ENCODE assay signal across 21 cellular contexts in genomic region chr7:15140431-15140830, GRCh38.
DNase-seq lines count a peak whose midpoint lies in the region; ATAC-seq, FAIRE-seq and TF ChIP-seq lines count a peak whose summit lies in the region.
"Had no signal": no experiment of that assay in that cellular context is flagged by ENCODE, and none has a peak within 500 bp of the region (broad histone marks: within the 10 kb centered on the region; RNA-seq: fewer than 3 reads in every experiment).

No MANE protein-coding gene starts in this region.

- H2AFZ ChIP-seq in SK-N-SH (ENCODE audit: low read depth) (no peak overlapping the region), PC-9 (no peak overlapping the region)

- DNase-seq in SK-N-SH (no peak), frontal cortex (ENCODE audit: low spot score in 2 of 2) (no peak), PC-9 (no peak)
- no peak for DNase-seq in activated T-helper 2 cell treated with anti-CD3 and anti-CD28 coated beads, Interferon-gamma antibody, Interleukin-2, Interleukin-4, amounts not matched to agents 10 μg/mL and 5 μg/mL and 100 μg/mL, durations not matched to agents 14 hours and 24 hours and 36 hours (ENCODE audit: low spot score)
- DNase-seq: ACHN; AML-193; Caco-2; Calu3; CD4-positive, alpha-beta T cell; CD8-positive, alpha-beta T cell; DMS79 treated with DMSO at 0.1 percent for 48 hours; GDM1 had no signal

- H4K20me1 ChIP-seq in SK-N-SH (ENCODE audit: insufficient read depth) = no peaks in the 10 kb centered on the region
- no peaks in the 10 kb centered on the region for H4K20me1 ChIP-seq in PC-9 (ENCODE audit: insufficient read depth)
- H4K20me1 ChIP-seq: BLaER1 treated with 17β-estradiol and CSF1 and Interleukin-3, amounts not matched to agents 10 nM and 100 nM had no signal

- peak; percentile 23 for FAIRE-seq in frontal cortex (lab: Jason Lieb, UNC)
- FAIRE-seq: D721Med, GM12878, GM12892, GM18507 had no signal

- TF ChIP-seq CTCF in SK-N-SH (IDR thresholded peaks at IDR 0.05) = no peak
- no peak for TF ChIP-seq CTCF in PC-9 (conservative IDR thresholded peaks at IDR 0.05)

- H3K9me3 ChIP-seq in SK-N-SH = peaks cover 15% of the 10 kb centered on the region
- no peaks in the 10 kb centered on the region for H3K9me3 ChIP-seq in PC-9 (ENCODE audit: insufficient read depth, low read depth)
- H3K9me3 ChIP-seq: BLaER1 treated with 17β-estradiol and CSF1 and Interleukin-3, amounts not matched to agents 10 nM and 100 nM; Caco-2 had no signal

- H3K4me3 ChIP-seq in SK-N-SH (ENCODE audit: low read depth in 2 of 2, low read length in 1 of 2) (no peak overlapping the region), PC-9 (no peak overlapping the region)
- H3K4me3 ChIP-seq: BLaER1 treated with 17β-estradiol and CSF1 and Interleukin-3, amounts not matched to agents 10 nM and 100 nM; GM12878 had no signal

- peaks cover 18% of the 10 kb centered on the region for H3K9me3 Mint-ChIP-seq in activated T-helper 2 cell treated with anti-CD3 and anti-CD28 coated beads, Interferon-gamma antibody, Interleukin-2, Interleukin-4, amounts not matched to agents 10 μg/mL and 5 μg/mL and 100 μg/mL, durations not matched to agents 14 hours and 24 hours and 36 hours

- H3K4me1 Mint-ChIP-seq in activated T-helper 2 cell treated with anti-CD3 and anti-CD28 coated beads, Interferon-gamma antibody, Interleukin-2, Interleukin-4, amounts not matched to agents 10 μg/mL and 5 μg/mL and 100 μg/mL, durations not matched to agents 14 hours and 24 hours and 36 hours (ENCODE audit: low read depth) = no peaks in the 10 kb centered on the region
- H3K4me1 Mint-ChIP-seq: B cell had no signal

- H3K27me3 ChIP-seq in SK-N-SH (ENCODE audit: insufficient read depth) (no peaks in the 10 kb centered on the region), PC-9 (ENCODE audit: insufficient read depth, low read depth) (no peaks in the 10 kb centered on the region)
- H3K27me3 ChIP-seq: BLaER1 treated with 17β-estradiol and CSF1 and Interleukin-3, amounts not matched to agents 10 nM and 100 nM had no signal

- H3K27ac Mint-ChIP-seq in activated T-helper 2 cell treated with anti-CD3 and anti-CD28 coated beads, Interferon-gamma antibody, Interleukin-2, Interleukin-4, amounts not matched to agents 10 μg/mL and 5 μg/mL and 100 μg/mL, durations not matched to agents 14 hours and 24 hours and 36 hours = no peak overlapping the region
- H3K27ac Mint-ChIP-seq: B cell; CD4-positive, alpha-beta T cell; CD8-positive, alpha-beta T cell had no signal

- H3K79me2 ChIP-seq in SK-N-SH (ENCODE audit: insufficient read depth) (no peaks in the 10 kb centered on the region), PC-9 (ENCODE audit: low read depth) (no peaks in the 10 kb centered on the region)

- intact Hi-C loops in activated T-helper 2 cell treated with anti-CD3 and anti-CD28 coated beads, Interferon-gamma antibody, Interleukin-2, Interleukin-4, amounts not matched to agents 10 μg/mL and 5 μg/mL and 100 μg/mL, durations not matched to agents 14 hours and 24 hours and 36 hours (cut with micrococcal nuclease) = no loop called here
- intact Hi-C loops in PC-9 (cut with micrococcal nuclease; ENCODE audit: unreplicated experiment) = no loop called here

- TF ChIP-seq RAD21 in SK-N-SH (IDR thresholded peaks at IDR 0.05; ENCODE audit: low read length) = no peak

- no TSS peak for BruUV-seq in PC-9 (replicated peaks; lab: Mats Ljungman, UMichigan)

- POLR2A ChIA-PET in SK-N-SH (lab: Yijun Ruan, JAX) (no interaction called here), PC-9 (lab: Charles Lee; ENCODE audit: unreplicated experiment) (no interaction called here)

- no peak overlapping the region for H3K27ac ChIP-seq in SK-N-SH (ENCODE audit: low read depth in 2 of 2, low read length in 1 of 2)
- H3K27ac ChIP-seq in PC-9 = no peak overlapping the region
- H3K27ac ChIP-seq: 22Rv1; BLaER1 treated with 17β-estradiol and CSF1 and Interleukin-3, amounts not matched to agents 10 nM and 100 nM; C4-2B had no signal

- ATAC-seq in SK-N-SH treated with all-trans-retinoic acid at 6 μM for 48 hours = no peak
- ATAC-seq: CD8-positive, alpha-beta T cell; GM12878 had no signal

- H3K9ac ChIP-seq in SK-N-SH = no peak overlapping the region
- H3K9ac ChIP-seq: BLaER1 treated with 17β-estradiol and CSF1 and Interleukin-3, amounts not matched to agents 10 nM and 100 nM had no signal

- no peak overlapping the region for H3K4me3 Mint-ChIP-seq in activated T-helper 2 cell treated with anti-CD3 and anti-CD28 coated beads, Interferon-gamma antibody, Interleukin-2, Interleukin-4, amounts not matched to agents 10 μg/mL and 5 μg/mL and 100 μg/mL, durations not matched to agents 14 hours and 24 hours and 36 hours (ENCODE audit: low read depth)
- H3K4me3 Mint-ChIP-seq: B cell; CD4-positive, alpha-beta T cell; CD8-positive, alpha-beta T cell had no signal

- no peak overlapping the region for H3K4me2 ChIP-seq in SK-N-SH
- no peak overlapping the region for H3K4me2 ChIP-seq in PC-9
- H3K4me2 ChIP-seq: BLaER1 treated with 17β-estradiol and CSF1 and Interleukin-3, amounts not matched to agents 10 nM and 100 nM had no signal

- no peak for TF ChIP-seq EP300 in SK-N-SH (IDR thresholded peaks at IDR 0.05; ENCODE audit: borderline replicate concordance in 1 of 2, low read depth in 1 of 2, low read length in 1 of 2)

- H3K27me3 Mint-ChIP-seq in activated T-helper 2 cell treated with anti-CD3 and anti-CD28 coated beads, Interferon-gamma antibody, Interleukin-2, Interleukin-4, amounts not matched to agents 10 μg/mL and 5 μg/mL and 100 μg/mL, durations not matched to agents 14 hours and 24 hours and 36 hours (ENCODE audit: low read depth) = no peaks in the 10 kb centered on the region
- H3K27me3 Mint-ChIP-seq: B cell; CD4-positive, alpha-beta T cell had no signal

- H3K4me1 ChIP-seq in SK-N-SH (ENCODE audit: control insufficient read depth in 1 of 2, insufficient read depth in 2 of 2, low read depth in 1 of 2, low read length in 1 of 2) = no peaks in the 10 kb centered on the region; a peak in 1 of 4 replicates
- no peaks in the 10 kb centered on the region for H3K4me1 ChIP-seq in PC-9 (replicated peaks; ENCODE audit: insufficient read depth)
- H3K4me1 ChIP-seq: BLaER1 treated with 17β-estradiol and CSF1 and Interleukin-3, amounts not matched to agents 10 nM and 100 nM; Caco-2 had no signal

- CTCF ChIA-PET in SK-N-SH (lab: Yijun Ruan, JAX) = interaction anchor here (1.0 kb wide), 1 partner anchor 8 kb away, joined by 3 read pairs; no protein-coding TSS in a partner anchor
- CTCF ChIA-PET in PC-9 (lab: Charles Lee) = no interaction called here

- H3K36me3 ChIP-seq in SK-N-SH (replicated peaks in 1 of 2; ENCODE audit: control insufficient read depth in 1 of 2, insufficient read depth in 2 of 2, low read length in 1 of 2) (no peaks in the 10 kb centered on the region), PC-9 (ENCODE audit: low read depth) (no peaks in the 10 kb centered on the region)
- H3K36me3 ChIP-seq: BLaER1 treated with 17β-estradiol and CSF1 and Interleukin-3, amounts not matched to agents 10 nM and 100 nM had no signal

- WGBS in SK-N-SH (ENCODE audit: low lambda C conversion rate) = 80% methylated on average over 2 of the region's 2 CpGs

- H3K9me2 ChIP-seq in SK-N-SH (no peaks in the 10 kb centered on the region; the same call in 1 of the 2 replicates), PC-9 (ENCODE audit: insufficient read depth) (no peaks in the 10 kb centered on the region)

- H3F3A ChIP-seq in SK-N-SH (replicated peaks; ENCODE audit: insufficient read depth) (no peaks in the 10 kb centered on the region), PC-9 (ENCODE audit: insufficient read depth, low read depth) (no peaks in the 10 kb centered on the region)

- no peaks in the 10 kb centered on the region for H3K36me3 Mint-ChIP-seq in activated T-helper 2 cell treated with anti-CD3 and anti-CD28 coated beads, Interferon-gamma antibody, Interleukin-2, Interleukin-4, amounts not matched to agents 10 μg/mL and 5 μg/mL and 100 μg/mL, durations not matched to agents 14 hours and 24 hours and 36 hours (ENCODE audit: low read depth)
- H3K36me3 Mint-ChIP-seq: CD8-positive, alpha-beta T cell had no signal

TF ChIP-seq in SK-N-SH treated with all-trans-retinoic acid at 6 μM for 48 hours, 23 proteins besides CTCF, POLR2A, EP300 and RAD21:
- TF ChIP-seq SNAI2 (CRISPR knock-in tag; IDR thresholded peaks at IDR 0.05) = no peak
- TF ChIP-seq ZFP30 (CRISPR knock-in tag; IDR thresholded peaks at IDR 0.05) = peak; percentile 94

TF ChIP-seq in SK-N-SH, 30 proteins besides CTCF, POLR2A, EP300 and RAD21 (continues in another document):
- TF ChIP-seq TCF12 (IDR thresholded peaks at IDR 0.05) (no peak), TEAD4 (IDR thresholded peaks at IDR 0.05; ENCODE audit: borderline replicate concordance, insufficient read depth) (no peak), NRF1 (IDR thresholded peaks at IDR 0.05; ENCODE audit: low read depth, low read length) (no peak), NFIC (IDR thresholded peaks at IDR 0.05; ENCODE audit: borderline replicate concordance) (no peak), TAF1 (IDR thresholded peaks at IDR 0.05; ENCODE audit: borderline replicate concordance, low read depth, low read length) (no peak), GATA2 (CRISPR knock-in tag; IDR thresholded peaks at IDR 0.05) (no peak), GABPA (IDR thresholded peaks at IDR 0.05; ENCODE audit: low read depth) (no peak), SMC3 (IDR thresholded peaks at IDR 0.05; ENCODE audit: low read depth, low read length) (no peak), FOSL2 (IDR thresholded peaks at IDR 0.05; ENCODE audit: borderline replicate concordance, low read depth) (no peak), CHD2 (IDR thresholded peaks at IDR 0.05; ENCODE audit: low read length, partially characterized antibody) (no peak), ZBTB33 (IDR thresholded peaks at IDR 0.05; ENCODE audit: borderline replicate concordance, low read depth) (no peak), RCOR1 (IDR thresholded peaks at IDR 0.05; ENCODE audit: low read length) (no peak), YY1 (IDR thresholded peaks at IDR 0.05; ENCODE audit: low read depth) (no peak), RFX5 (IDR thresholded peaks at IDR 0.05; ENCODE audit: low read length) (no peak), JUND (IDR thresholded peaks at IDR 0.05) (no peak)
